Comparison of ENCODE assay signal across 8 cellular contexts in the genomic region with DNA sequence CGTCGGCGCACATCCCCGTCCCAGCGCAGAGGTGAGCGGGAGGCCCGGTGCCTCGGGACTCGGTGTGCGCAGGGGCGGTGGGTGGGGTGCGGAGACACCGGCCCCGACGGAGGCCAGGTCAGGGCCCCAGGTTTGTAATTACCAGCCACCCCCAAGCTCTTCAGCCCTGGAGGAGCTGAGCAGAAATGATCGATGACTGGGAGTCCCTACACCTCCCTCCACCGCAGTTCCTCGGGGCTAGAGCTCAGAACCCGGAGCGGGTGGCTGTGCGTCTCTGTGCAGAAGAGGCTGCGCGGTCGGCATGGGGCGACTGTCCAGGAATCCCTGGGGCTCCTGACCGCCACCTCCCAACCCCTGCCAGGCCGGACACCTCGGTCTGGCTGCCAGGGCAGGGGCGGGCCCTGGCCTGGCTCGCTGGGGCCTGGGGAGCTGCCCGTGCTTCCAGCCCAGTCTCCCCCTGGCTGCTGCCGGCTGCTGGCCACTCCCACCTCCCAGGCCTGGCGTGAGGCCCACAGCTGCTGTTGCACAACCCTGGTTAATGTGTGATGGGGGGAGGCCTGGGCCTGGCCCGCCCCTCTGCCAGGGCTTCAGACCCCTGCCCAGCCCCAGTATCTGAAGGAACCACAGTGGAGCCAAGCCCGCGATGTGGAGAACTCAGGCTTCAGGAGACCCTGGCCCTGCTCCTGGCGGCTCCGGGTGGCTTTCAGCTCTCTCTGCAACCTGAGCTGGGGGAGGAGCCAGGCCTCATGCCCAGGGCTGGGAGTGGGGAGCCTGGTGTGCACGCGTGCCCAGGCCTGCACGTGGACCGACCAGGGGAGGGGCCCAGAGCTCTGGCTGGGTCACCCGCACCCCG. TPM values are rescaled to one million over a fixed set of nuclear protein-coding genes. Genes with fewer than 3 reads are reported as not detected.
DNase-seq lines count a peak whose midpoint lies in the region; ATAC-seq and TF ChIP-seq lines count a peak whose summit lies in the region.

No MANE protein-coding gene starts in this region.

- peak overlapping the region; percentile 61 for H3K4me3 ChIP-seq in astrocyte of the cerebellum (ENCODE audit: low read depth, low read length)
- H3K4me3 ChIP-seq in left ventricle myocardium inferior = peak overlapping the region; percentile 81
- H3K4me3 ChIP-seq in ovary = peak overlapping the region; percentile 75

- intact Hi-C loops in left ventricle myocardium inferior (cut with micrococcal nuclease) = no loop called here
- intact Hi-C loops in ovary (cut with DNase I) = no loop called here

- peak overlapping the region; percentile 94 for H3K27ac ChIP-seq in left ventricle myocardium inferior (replicated peaks)
- H3K27ac ChIP-seq in ovary = peak overlapping the region; percentile 42 to 90

- in situ Hi-C loops in astrocyte of the cerebellum (cut with HindIII; ENCODE audit: low sequenced_read_pairs) = no loop called here

- TF ChIP-seq EP300 in ovary (IDR thresholded peaks at IDR 0.05) = no peak

- no peaks in the 10 kb centered on the region for H3K27me3 ChIP-seq in left ventricle myocardium inferior (ENCODE audit: low read depth)
- no peaks in the 10 kb centered on the region for H3K27me3 ChIP-seq in ovary

- WGBS in ovary, 3 donors = 1 to 2% (median 1%) methylated on average over 18 to 44 of the region's 44 CpGs

- H3K4me1 ChIP-seq in left ventricle myocardium inferior (peaks cover 51% of the 10 kb centered on the region), ovary (ENCODE audit: insufficient read depth) (peaks cover 11% of the 10 kb centered on the region)

- DNase-seq in EL (peak; percentile 92), HuH-7 (ENCODE audit: low spot score) (peak; percentile 99), astrocyte of the cerebellum (ENCODE audit: low read depth) (peak; percentile 70), left ventricle myocardium inferior (peak; percentile 95), ovary (peak; percentile 98 to 99 (median 98))

- ATAC-seq in HG03457 (IDR thresholded peaks at IDR 0.05; ENCODE audit: unreplicated experiment) = no peak
- ATAC-seq in HG03175 (IDR thresholded peaks at IDR 0.05; ENCODE audit: unreplicated experiment) = no peak

- H3K36me3 ChIP-seq in left ventricle myocardium inferior = peaks cover 45% of the 10 kb centered on the region
- H3K36me3 ChIP-seq in ovary = no peaks in the 10 kb centered on the region

- H3K9me3 ChIP-seq in left ventricle myocardium inferior (replicated peaks) (no peaks in the 10 kb centered on the region), ovary (no peaks in the 10 kb centered on the region)

- TF ChIP-seq POLR2A in ovary (IDR thresholded peaks at IDR 0.05) = peak; percentile 11

- TF ChIP-seq CTCF in astrocyte of the cerebellum (IDR thresholded peaks at IDR 0.05; ENCODE audit: low read depth, low read length, missing control alignments) (peak; percentile 23), left ventricle myocardium inferior (IDR thresholded peaks at IDR 0.05; ENCODE audit: borderline replicate concordance) (peak; percentile 60), ovary (IDR thresholded peaks at IDR 0.05) (no peak)

TF ChIP-seq in PFSK-1, 5 proteins besides CTCF, POLR2A, EP300 and RAD21:
- TF ChIP-seq POLR2AphosphoS5 (IDR thresholded peaks at IDR 0.05; ENCODE audit: low read depth, low read length) (peak; percentile 83), SIN3A (IDR thresholded peaks at IDR 0.05; ENCODE audit: borderline replicate concordance, insufficient read depth, low read length) (no peak), FOXP2 (optimal IDR thresholded peaks at IDR 0.05; ENCODE audit: borderline replicate concordance, extremely low read depth, extremely low read length, insufficient read depth) (peak; percentile 42), TAF1 (IDR thresholded peaks at IDR 0.05; ENCODE audit: borderline replicate concordance, insufficient read depth, low read length) (peak; percentile 61; the same call in 1 of the 2 replicates)
- TF ChIP-seq, protein P1, sequence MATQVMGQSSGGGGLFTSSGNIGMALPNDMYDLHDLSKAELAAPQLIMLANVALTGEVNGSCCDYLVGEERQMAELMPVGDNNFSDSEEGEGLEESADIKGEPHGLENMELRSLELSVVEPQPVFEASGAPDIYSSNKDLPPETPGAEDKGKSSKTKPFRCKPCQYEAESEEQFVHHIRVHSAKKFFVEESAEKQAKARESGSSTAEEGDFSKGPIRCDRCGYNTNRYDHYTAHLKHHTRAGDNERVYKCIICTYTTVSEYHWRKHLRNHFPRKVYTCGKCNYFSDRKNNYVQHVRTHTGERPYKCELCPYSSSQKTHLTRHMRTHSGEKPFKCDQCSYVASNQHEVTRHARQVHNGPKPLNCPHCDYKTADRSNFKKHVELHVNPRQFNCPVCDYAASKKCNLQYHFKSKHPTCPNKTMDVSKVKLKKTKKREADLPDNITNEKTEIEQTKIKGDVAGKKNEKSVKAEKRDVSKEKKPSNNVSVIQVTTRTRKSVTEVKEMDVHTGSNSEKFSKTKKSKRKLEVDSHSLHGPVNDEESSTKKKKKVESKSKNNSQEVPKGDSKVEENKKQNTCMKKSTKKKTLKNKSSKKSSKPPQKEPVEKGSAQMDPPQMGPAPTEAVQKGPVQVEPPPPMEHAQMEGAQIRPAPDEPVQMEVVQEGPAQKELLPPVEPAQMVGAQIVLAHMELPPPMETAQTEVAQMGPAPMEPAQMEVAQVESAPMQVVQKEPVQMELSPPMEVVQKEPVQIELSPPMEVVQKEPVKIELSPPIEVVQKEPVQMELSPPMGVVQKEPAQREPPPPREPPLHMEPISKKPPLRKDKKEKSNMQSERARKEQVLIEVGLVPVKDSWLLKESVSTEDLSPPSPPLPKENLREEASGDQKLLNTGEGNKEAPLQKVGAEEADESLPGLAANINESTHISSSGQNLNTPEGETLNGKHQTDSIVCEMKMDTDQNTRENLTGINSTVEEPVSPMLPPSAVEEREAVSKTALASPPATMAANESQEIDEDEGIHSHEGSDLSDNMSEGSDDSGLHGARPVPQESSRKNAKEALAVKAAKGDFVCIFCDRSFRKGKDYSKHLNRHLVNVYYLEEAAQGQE (IDR thresholded peaks at IDR 0.05; ENCODE audit: insufficient read depth in 1 of 2, low read depth in 2 of 2, low read length in 2 of 2) = peak in 1 of 2 experiments; percentile 13; a peak in 1 of 4 replicates
TF ChIP-seq in PFSK-1: peak in this region for 4.

RNA-seq across cellular contexts. Expression of a gene that starts 1.2 kb away (rescaled TPM):
- 295 TPM for polyA plus RNA-seq in PFSK-1 (2012; ENCODE audit: insufficient read length, low read depth)
- total RNA-seq in left ventricle myocardium inferior (79.2 TPM), ovary (100 to 1,000 TPM in 5 of 7 donors, 10 to 100 TPM in 2; 20.6 to 199 (median 104) TPM)
- 10 to 100 TPM in 1 of 2 donors, 1 to 10 TPM in 1; 2.2 to 66.7 TPM for polyA plus RNA-seq in ovary

RNA-seq across cellular contexts. Expression of a gene that starts 4.3 kb away (rescaled TPM):
- 29.9 TPM for polyA plus RNA-seq in PFSK-1 (2012; ENCODE audit: insufficient read length, low read depth)
- total RNA-seq in left ventricle myocardium inferior = 3.4 TPM
- total RNA-seq in ovary = 10 to 100 TPM in 4 of 7 donors, 1 to 10 TPM in 3; 7.5 to 21.6 (median 13.7) TPM
- polyA plus RNA-seq in ovary = 10 to 100 TPM in 1 of 2 donors, under 1 TPM in 1; 0.15 to 15.6 TPM

RNA-seq across cellular contexts. Expression of a gene that starts 32.9 kb away (rescaled TPM):
- 47.1 TPM for polyA plus RNA-seq in PFSK-1 (2012; ENCODE audit: insufficient read length, low read depth)
- total RNA-seq in left ventricle myocardium inferior (15.8 TPM), ovary (10 to 100 TPM; 14.0 to 25.6 (median 18.9) TPM)
- polyA plus RNA-seq in ovary = 10 to 100 TPM in 1 of 2 donors, 1 to 10 TPM in 1; 1.7 to 26.4 TPM

RNA-seq across cellular contexts. Expression of a gene that starts 33.0 kb away (rescaled TPM):
- 74.7 TPM for polyA plus RNA-seq in PFSK-1 (2012; ENCODE audit: insufficient read length, low read depth)
- total RNA-seq in left ventricle myocardium inferior (37.1 TPM), ovary (10 to 100 TPM; 25.6 to 59.5 (median 47.4) TPM)
- 10 to 100 TPM; 15.3 to 38.5 TPM for polyA plus RNA-seq in ovary

RNA-seq across cellular contexts. Expression of a gene that starts 44.3 kb away (rescaled TPM):
- polyA plus RNA-seq in PFSK-1 (2012; ENCODE audit: insufficient read length, low read depth) = 3.1 TPM
- 0.27 TPM for total RNA-seq in left ventricle myocardium inferior
- total RNA-seq in ovary = 1 to 10 TPM; 2.0 to 6.4 (median 4.1) TPM
- polyA plus RNA-seq in ovary = 1 to 10 TPM in 1 of 2 donors, not detected in 1; 7.0 TPM

Comparison
In these comparisons a context has a peak if more than half of its experiments do, and no peak if none do; other contexts are left out.
1. CTCF ChIP-seq: peak in astrocyte of the cerebellum (single experiment) and left ventricle myocardium inferior (single experiment); none in ovary (0 of 3).
2. Peak in every context shown above with its lines, with median percentiles within 50 percentile points of each other: DNase-seq and H3K4me3 ChIP-seq.